Comparison of ENCODE assay signal across 17 cellular contexts in genomic region chr4:28449080-28449479, GRCh38.
"Had no signal": no experiment of that assay in that cellular context is flagged by ENCODE, and none has a peak within 500 bp of the region (broad histone marks: within the 10 kb centered on the region; RNA-seq: fewer than 3 reads in every experiment).

No MANE protein-coding gene starts in this region.

- H3K27ac Mint-ChIP-seq: activated naive CD4-positive, alpha-beta T cell treated with anti-CD3 and anti-CD28 coated beads, Interleukin-2, amount 50 U/mL, for 24 hours; activated T-helper 17 cell treated with anti-CD3 and anti-CD28 coated beads, Interleukin-2, amount 50 U/mL, for 72 hours; nephron; stimulated activated naive B cell treated with anti-CD40 and anti-IgM and Interleukin-4, amounts not matched to agents 10 μg/mL and 1 μg/mL and 100 μg/mL, for 72 hours had no signal

- H3K4me1 Mint-ChIP-seq: activated naive CD4-positive, alpha-beta T cell treated with anti-CD3 and anti-CD28 coated beads, Interleukin-2, amount 50 U/mL, for 24 hours; activated T-helper 17 cell treated with anti-CD3 and anti-CD28 coated beads, Interleukin-2, amount 50 U/mL, for 72 hours; nephron; stimulated activated naive B cell treated with anti-CD40 and anti-IgM and Interleukin-4, amounts not matched to agents 10 μg/mL and 1 μg/mL and 100 μg/mL, for 72 hours had no signal

- H3K9me3 Mint-ChIP-seq: nephron had no signal

- ATAC-seq: activated T-helper 17 cell treated with anti-CD3 and anti-CD28 coated beads, Interleukin-2, amount 50 U/mL, for 72 hours; body of pancreas; lower lobe of right lung; psoas muscle; right lobe of liver; stimulated activated naive B cell treated with anti-CD40 and anti-IgM and Interleukin-4, amounts not matched to agents 10 μg/mL and 1 μg/mL and 100 μg/mL, for 72 hours had no signal

- H3K27me3 Mint-ChIP-seq: activated naive CD4-positive, alpha-beta T cell treated with anti-CD3 and anti-CD28 coated beads, Interleukin-2, amount 50 U/mL, for 24 hours; activated T-helper 17 cell treated with anti-CD3 and anti-CD28 coated beads, Interleukin-2, amount 50 U/mL, for 72 hours; stimulated activated naive B cell treated with anti-CD40 and anti-IgM and Interleukin-4, amounts not matched to agents 10 μg/mL and 1 μg/mL and 100 μg/mL, for 72 hours had no signal

- H3K4me3 Mint-ChIP-seq: activated naive CD4-positive, alpha-beta T cell treated with anti-CD3 and anti-CD28 coated beads, Interleukin-2, amount 50 U/mL, for 24 hours; activated T-helper 17 cell treated with anti-CD3 and anti-CD28 coated beads, Interleukin-2, amount 50 U/mL, for 72 hours; nephron; stimulated activated naive B cell treated with anti-CD40 and anti-IgM and Interleukin-4, amounts not matched to agents 10 μg/mL and 1 μg/mL and 100 μg/mL, for 72 hours had no signal

- DNase-seq: activated CD4-positive, alpha-beta T cell treated with anti-CD3 and anti-CD28 coated beads, Interleukin-2, amount 50 U/mL, for 1 hour; activated T-cell treated with anti-CD3 and anti-CD28 coated beads for 4 hours; body of pancreas; central memory CD4-positive, alpha-beta T cell; effector memory CD4-positive, alpha-beta T cell; hippocampal formation; lower lobe of right lung; occipital lobe; psoas muscle; right lobe of liver; stimulated activated CD4-positive, alpha-beta T cell treated with anti-CD3 and anti-CD28 coated beads, Interleukin-2, amount 100 ng/mL, for 24 hours; stimulated activated naive B cell treated with anti-CD40 and anti-IgM and Interleukin-4, amounts not matched to agents 10 μg/mL and 1 μg/mL and 100 μg/mL, for 72 hours; T-helper 2 cell; transverse colon had no signal

- H3K36me3 Mint-ChIP-seq: activated naive CD4-positive, alpha-beta T cell treated with anti-CD3 and anti-CD28 coated beads, Interleukin-2, amount 50 U/mL, for 24 hours; stimulated activated naive B cell treated with anti-CD40 and anti-IgM and Interleukin-4, amounts not matched to agents 10 μg/mL and 1 μg/mL and 100 μg/mL, for 72 hours had no signal
